12 cellular contexts compared by ENCODE assay signal in genomic region chr6:140979642-140980091, GRCh38.
DNase-seq lines count a peak whose midpoint lies in the region; ATAC-seq and TF ChIP-seq lines count a peak whose summit lies in the region.
"Had no signal": no experiment of that assay in that cellular context is flagged by ENCODE, and none has a peak within 500 bp of the region (broad histone marks: within the 10 kb centered on the region; RNA-seq: fewer than 3 reads in every experiment).

No MANE protein-coding gene starts in this region.

- no peak for TF ChIP-seq CTCF in astrocyte of the spinal cord (IDR thresholded peaks at IDR 0.05; ENCODE audit: low read depth, low read length)

- H3K4me3 ChIP-seq in astrocyte of the spinal cord (ENCODE audit: low read depth, low read length), result no peak overlapping the region

- DNase-seq in EH (ENCODE audit: low read depth) (peak; percentile 92), astrocyte of the spinal cord (ENCODE audit: low read depth, low spot score) (peak; percentile 92), left cardiac atrium (peak; percentile 28), renal cortical epithelial cell (ENCODE audit: low read depth) (peak; percentile 99), COLO668 (lab: John Stamatoyannopoulos, UW; ENCODE audit: unreplicated experiment) (no peak), HUDEP-2 (lab: John Stamatoyannopoulos, UW; ENCODE audit: unreplicated experiment in 76 of 76) (no peak), NOMO-1 treated with DMSO at 0.1 percent for 48 hours (lab: John Stamatoyannopoulos, UW; ENCODE audit: unreplicated experiment) (no peak)
- DNase-seq: activated CD4-positive, CD25-positive, alpha-beta regulatory T cell; activated naive CD4-positive, alpha-beta T cell treated with Interleukin-2 at 50 U/mL for 16 hours; CD4-positive, alpha-beta memory T cell; NCI-H1436 treated with DMSO at 0.1 percent for 48 hours had no signal

- peak; percentile 92 to 96 for ATAC-seq in left cardiac atrium
- no peak for ATAC-seq in GM19023 (IDR thresholded peaks at IDR 0.05; ENCODE audit: unreplicated experiment)

- in situ Hi-C loops in astrocyte of the spinal cord (cut with HindIII; ENCODE audit: low sequenced_read_pairs), result no loop called here

- intact Hi-C loops in left cardiac atrium (cut with DNase I), result no loop called here

Comparison
In these comparisons a context has a peak if more than half of its experiments do, and no peak if none do; other contexts are left out.
1. DNase-seq: peak in EH (single experiment), astrocyte of the spinal cord (single experiment), left cardiac atrium (single experiment) and renal cortical epithelial cell (single experiment); none in COLO668 (single experiment), HUDEP-2 (0 of 76) and NOMO-1 treated with DMSO at 0.1 percent for 48 hours (single experiment).